12 cellular contexts compared by ENCODE assay signal in the genomic region with DNA sequence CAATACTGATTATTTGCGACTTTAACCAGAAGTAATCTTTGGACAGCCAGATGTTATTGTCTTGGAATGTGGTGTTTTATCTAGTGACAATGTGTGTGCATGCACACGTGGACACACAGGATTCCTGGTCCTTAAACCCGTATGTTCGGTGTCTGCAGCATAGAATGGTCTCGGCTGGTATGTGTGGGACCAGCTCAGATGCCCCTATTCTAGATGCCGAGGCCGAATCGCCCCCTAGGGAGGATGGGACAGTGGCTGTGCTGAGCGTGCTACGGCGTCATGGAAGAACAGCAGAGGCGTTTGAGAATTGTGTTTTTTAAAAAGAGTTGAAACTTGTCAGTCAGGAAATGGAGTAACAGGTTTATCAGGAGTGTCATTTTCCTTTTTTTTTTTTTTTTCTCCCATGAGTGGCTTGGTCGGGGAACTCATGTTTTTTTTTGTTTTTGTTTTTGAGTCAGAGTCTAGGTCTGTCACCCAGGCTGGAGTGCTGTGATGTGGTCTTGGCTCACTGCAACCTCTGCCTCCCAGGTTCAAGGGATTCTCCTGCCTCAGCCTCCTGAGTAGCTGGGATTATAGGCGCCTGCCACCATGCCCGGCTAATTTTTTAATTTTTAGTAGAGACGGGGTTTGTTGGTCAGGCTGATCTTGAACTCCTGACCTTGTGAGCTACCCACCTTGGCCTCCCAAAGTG. TPM values are rescaled to one million over a fixed set of nuclear protein-coding genes. Genes with fewer than 3 reads are reported as not detected.
A peak's percentile ranks its signal among the peaks of the same experiment; 100 is the strongest.
DNase-seq lines count a peak whose midpoint lies in the region; ATAC-seq and TF ChIP-seq lines count a peak whose summit lies in the region.
"Had no signal": no experiment of that assay in that cellular context is flagged by ENCODE, and none has a peak within 500 bp of the region (broad histone marks: within the 10 kb centered on the region; RNA-seq: fewer than 3 reads in every experiment).

No MANE protein-coding gene starts in this region.

- no peaks in the 10 kb centered on the region for H3K27me3 ChIP-seq in suprapubic skin
- H3K27me3 ChIP-seq: neural progenitor cell had no signal

- H3K4me1 Mint-ChIP-seq in activated naive CD4-positive, alpha-beta T cell treated with anti-CD3 and anti-CD28 coated beads, Interleukin-2, amount 50 U/mL, for 24 hours, result peaks cover 52% of the 10 kb centered on the region
- H3K4me1 Mint-ChIP-seq in activated naive CD8-positive, alpha-beta T cell (ENCODE audit: low read depth), result peaks cover 56% of the 10 kb centered on the region
- peaks cover 40% of the 10 kb centered on the region for H3K4me1 Mint-ChIP-seq in glutamatergic neuron (ENCODE audit: low read depth, unreplicated experiment)

- no peak for ATAC-seq in GM19395 (IDR thresholded peaks at IDR 0.05; ENCODE audit: unreplicated experiment)
- ATAC-seq: activated CD8-positive, alpha-beta memory T cell treated with anti-CD3 and anti-CD28 coated beads, Interleukin-2, amount 10 ng/mL, durations not matched to agents 7 days and 5 days had no signal

- no peak for TF ChIP-seq EP300 in suprapubic skin (IDR thresholded peaks at IDR 0.05)

- WGBS in suprapubic skin, result 45% methylated on average over 16 of the region's 16 CpGs

- H3K4me3 Mint-ChIP-seq in activated naive CD4-positive, alpha-beta T cell treated with anti-CD3 and anti-CD28 coated beads, Interleukin-2, amount 50 U/mL, for 24 hours, result peak overlapping the region; percentile 68
- H3K4me3 Mint-ChIP-seq in activated naive CD8-positive, alpha-beta T cell, result peak overlapping the region; percentile 57
- peak overlapping the region; percentile 40 for H3K4me3 Mint-ChIP-seq in glutamatergic neuron (ENCODE audit: unreplicated experiment)
- H3K4me3 Mint-ChIP-seq: activated CD8-positive, alpha-beta memory T cell treated with anti-CD3 and anti-CD28 coated beads, Interleukin-2, amount 10 ng/mL, durations not matched to agents 7 days and 5 days; neural progenitor cell had no signal

- H3K4me3 ChIP-seq in suprapubic skin, result no peak overlapping the region
- H3K4me3 ChIP-seq: neural progenitor cell had no signal

- no peak for TF ChIP-seq CTCF in glutamatergic neuron (IDR thresholded peaks at IDR 0.05; ENCODE audit: partially characterized antibody, unreplicated experiment)
- TF ChIP-seq CTCF in suprapubic skin (IDR thresholded peaks at IDR 0.05), result no peak

- H3K36me3 Mint-ChIP-seq in activated naive CD4-positive, alpha-beta T cell treated with anti-CD3 and anti-CD28 coated beads, Interleukin-2, amount 50 U/mL, for 24 hours, result peaks cover 3% of the 10 kb centered on the region
- peaks cover 1% of the 10 kb centered on the region for H3K36me3 Mint-ChIP-seq in activated naive CD8-positive, alpha-beta T cell
- H3K36me3 Mint-ChIP-seq in glutamatergic neuron (ENCODE audit: unreplicated experiment), result no peaks in the 10 kb centered on the region

- peak overlapping the region; percentile 83 for H3K27ac ChIP-seq in suprapubic skin
- H3K27ac ChIP-seq: neural progenitor cell had no signal

- no peaks in the 10 kb centered on the region for H3K9me3 Mint-ChIP-seq in activated naive CD4-positive, alpha-beta T cell treated with anti-CD3 and anti-CD28 coated beads, Interleukin-2, amount 50 U/mL, for 24 hours
- H3K9me3 Mint-ChIP-seq in activated naive CD8-positive, alpha-beta T cell (ENCODE audit: low read depth), result no peaks in the 10 kb centered on the region
- peaks cover 10% of the 10 kb centered on the region for H3K9me3 Mint-ChIP-seq in glutamatergic neuron (ENCODE audit: unreplicated experiment)

- no peaks in the 10 kb centered on the region for H3K27me3 Mint-ChIP-seq in activated naive CD4-positive, alpha-beta T cell treated with anti-CD3 and anti-CD28 coated beads, Interleukin-2, amount 50 U/mL, for 24 hours
- no peaks in the 10 kb centered on the region for H3K27me3 Mint-ChIP-seq in activated naive CD8-positive, alpha-beta T cell
- H3K27me3 Mint-ChIP-seq in glutamatergic neuron (ENCODE audit: unreplicated experiment), result peaks cover 12% of the 10 kb centered on the region
- H3K27me3 Mint-ChIP-seq: activated CD8-positive, alpha-beta memory T cell treated with anti-CD3 and anti-CD28 coated beads, Interleukin-2, amount 10 ng/mL, durations not matched to agents 7 days and 5 days had no signal

- H3K4me1 ChIP-seq in suprapubic skin, result peaks cover 75% of the 10 kb centered on the region

- no peaks in the 10 kb centered on the region for H3K9me3 ChIP-seq in suprapubic skin
- H3K9me3 ChIP-seq: SK-N-SH had no signal

- no peak for DNase-seq in activated naive CD4-positive, alpha-beta T cell treated with anti-CD3 and anti-CD28 coated beads, Interleukin-2, amount 50 U/mL, for 16 hours
- DNase-seq in glutamatergic neuron (peak; percentile 15), suprapubic skin (ENCODE audit: low spot score in 2 of 2) (no peak), dedifferentiated amniotic fluid mesenchymal stem cell (ENCODE audit: extremely low spot score) (no peak), NCI-H187 (lab: John Stamatoyannopoulos, UW) (no peak)
- DNase-seq: NCI-H510A, SK-N-SH had no signal

- H3K36me3 ChIP-seq in suprapubic skin, result no peaks in the 10 kb centered on the region
- H3K36me3 ChIP-seq: neural progenitor cell had no signal

- TF ChIP-seq POLR2A in suprapubic skin (IDR thresholded peaks at IDR 0.05), result no peak

- peak overlapping the region; percentile 87 for H3K27ac Mint-ChIP-seq in activated naive CD4-positive, alpha-beta T cell treated with anti-CD3 and anti-CD28 coated beads, Interleukin-2, amount 50 U/mL, for 24 hours
- peak overlapping the region; percentile 90 for H3K27ac Mint-ChIP-seq in activated naive CD8-positive, alpha-beta T cell
- H3K27ac Mint-ChIP-seq in glutamatergic neuron (ENCODE audit: unreplicated experiment), result peak overlapping the region; percentile 50
- H3K27ac Mint-ChIP-seq: neural progenitor cell had no signal

RNA-seq across cellular contexts. Expression of a gene that starts 30.1 kb away (rescaled TPM):
- total RNA-seq in glutamatergic neuron (ENCODE audit: unreplicated experiment), result 143 TPM
- total RNA-seq in suprapubic skin, result 10 to 100 TPM; 51.8 to 91.2 (median 68.1) TPM
